In genomic region chr3:196572389-196572788, GRCh38 we compare ENCODE assay signal across 1 cellular context.
TF ChIP-seq lines count a peak whose summit lies in the region.

No MANE protein-coding gene starts in this region.

TF ChIP-seq in K562, 482 proteins besides CTCF, POLR2A, EP300 and RAD21:
- TF ChIP-seq WHSC1 (IDR thresholded peaks at IDR 0.05; ENCODE audit: low read length) (no peak), YY1 (IDR thresholded peaks at IDR 0.05; ENCODE audit: borderline replicate concordance in 1 of 3, control insufficient read depth in 1 of 3, extremely low read depth in 1 of 3, insufficient read depth in 3 of 3, insufficient read length in 1 of 3, insufficient replicate concordance in 2 of 3, low read depth in 1 of 3, low read length in 2 of 3) (peak in 1 of 3 experiments; percentile 63), EHMT2 (IDR thresholded peaks at IDR 0.05) (0 out of 2 replicates have a peak, but pooled peaks have one; percentile 50), ZNF263 (CRISPR knock-in tag; IDR thresholded peaks at IDR 0.05; ENCODE audit: borderline replicate concordance) (peak; percentile 38; the same call in 1 of the 2 replicates), ZNF444 (CRISPR knock-in tag; IDR thresholded peaks at IDR 0.05) (no peak), CREBBP (IDR thresholded peaks at IDR 0.05; ENCODE audit: low read depth, low read length) (peak; percentile 13), POLR2AphosphoS5 (IDR thresholded peaks at IDR 0.05; ENCODE audit: control insufficient read depth, insufficient read depth, low read depth, low read length) (peak; percentile 23; the same call in 1 of the 2 replicates)
